17 cellular contexts compared by ENCODE assay signal in genomic region chr3:159593927-159594605, GRCh38.
"Had no signal": no experiment of that assay in that cellular context is flagged by ENCODE, and none has a peak within 500 bp of the region (broad histone marks: within the 10 kb centered on the region; RNA-seq: fewer than 3 reads in every experiment).

No MANE protein-coding gene starts in this region.

- H3K27me3 ChIP-seq: brain microvascular endothelial cell, hepatocyte, left lung, neutrophil had no signal

- H3K4me3 ChIP-seq: hepatocyte, left lung, mucosa of descending colon had no signal

- H3K27ac ChIP-seq: brain microvascular endothelial cell, hepatocyte, left lung, neutrophil, parathyroid adenoma had no signal

- DNase-seq: activated CD4-positive, alpha-beta T cell treated with anti-CD3 and anti-CD28 coated beads, Interleukin-2, amount 50 U/mL, for 1 hour; activated CD8-positive, alpha-beta memory T cell treated with anti-CD3 and anti-CD28 coated beads for 24 hours; activated naive CD4-positive, alpha-beta T cell treated with Interleukin-2 at 50 U/mL for 16 hours; anterior cingulate cortex; brain microvascular endothelial cell; cerebellar nuclear complex; erythroblast; islet precursor cell; left lung; mucosa of descending colon; naive thymus-derived CD4-positive, alpha-beta T cell; retina had no signal

- ATAC-seq: activated CD4-positive, CD25-positive, alpha-beta regulatory T cell treated with anti-CD3 and anti-CD28 coated beads, Interleukin-2, amount 50 U/mL, for 24 hours; left lung; mucosa of descending colon; naive thymus-derived CD4-positive, alpha-beta T cell; stimulated activated memory B cell treated with anti-CD40 and anti-IgM and Interleukin-4, amounts not matched to agents 10 μg/mL and 1 μg/mL and 100 μg/mL, for 72 hours had no signal
